In genomic region chr10:22252801-22253577, GRCh38 we compare ENCODE assay signal across 8 cellular contexts. TPM values are rescaled to one million over a fixed set of nuclear protein-coding genes. Genes with fewer than 3 reads are reported as not detected.
DNase-seq lines count a peak whose midpoint lies in the region; ATAC-seq and TF ChIP-seq lines count a peak whose summit lies in the region.

No MANE protein-coding gene starts in this region.

- peaks cover 5% of the 10 kb centered on the region; the same call in 1 of the 2 replicates for H3K4me1 ChIP-seq in HUES64 (ENCODE audit: insufficient read depth, low read length)
- H3K4me1 ChIP-seq in neural progenitor cell, result no peaks in the 10 kb centered on the region
- H3K4me1 ChIP-seq in thyroid gland, result no peaks in the 10 kb centered on the region

- peak overlapping the region; percentile 77 for H3K9ac ChIP-seq in HUES64 (ENCODE audit: low read depth, low read length)
- no peak overlapping the region for H3K9ac ChIP-seq in neural progenitor cell

- intact Hi-C loops in thyroid gland (cut with DNase I), result no loop called here

- H3K36me3 Mint-ChIP-seq in activated T-helper 17 cell treated with anti-CD3 and anti-CD28 coated beads, Interleukin-2, amount 50 U/mL, for 72 hours (ENCODE audit: low read depth), result peaks cover 34% of the 10 kb centered on the region
- H3K36me3 Mint-ChIP-seq in neural progenitor cell, result no peaks in the 10 kb centered on the region

- H3K4me3 ChIP-seq in AG04450 (ENCODE audit: low read depth, low read length), result peak overlapping the region; percentile 61
- H3K4me3 ChIP-seq in HUES64 (ENCODE audit: low read length), result peak overlapping the region; percentile 73
- peak overlapping the region; percentile 61 for H3K4me3 ChIP-seq in fibroblast of pulmonary artery (replicated peaks; ENCODE audit: low read depth, low read length)
- H3K4me3 ChIP-seq in neural progenitor cell, result peak overlapping the region; percentile 60
- H3K4me3 ChIP-seq in thyroid gland (replicated peaks in 1 of 3), result peak overlapping the region; percentile 50 to 83 (median 72)

- no peak for DNase-seq in AG04450 (ENCODE audit: low read depth, low spot score)
- peak; percentile 10 for DNase-seq in fibroblast of pulmonary artery (ENCODE audit: low read depth)
- peak; percentile 58 for DNase-seq in neural progenitor cell (ENCODE audit: low spot score)
- peak; percentile 37 to 42 for DNase-seq in thyroid gland
- DNase-seq in NCI-H446 (lab: John Stamatoyannopoulos, UW), result no peak

- no peaks in the 10 kb centered on the region for H3K9me3 Mint-ChIP-seq in activated T-helper 17 cell treated with anti-CD3 and anti-CD28 coated beads, Interleukin-2, amount 50 U/mL, for 72 hours
- H3K9me3 Mint-ChIP-seq in neural progenitor cell, result no peaks in the 10 kb centered on the region

- H2AFZ ChIP-seq in neural progenitor cell (replicated peaks), result peak overlapping the region; percentile 94

- peak; percentile 1 for ATAC-seq in GM19452 (IDR thresholded peaks at IDR 0.05; ENCODE audit: unreplicated experiment)
- ATAC-seq in activated T-helper 17 cell treated with anti-CD3 and anti-CD28 coated beads, Interleukin-2, amount 50 U/mL, for 72 hours (replicated peaks), result peak; percentile 42

- H3K79me2 ChIP-seq in neural progenitor cell (ENCODE audit: low read depth), result no peaks in the 10 kb centered on the region

- H3K9me3 ChIP-seq in AG04450 (ENCODE audit: control insufficient read depth, insufficient read depth, low read length) (peaks cover 10% of the 10 kb centered on the region; the same call in 1 of the 2 replicates), HUES64 (ENCODE audit: insufficient read depth, low read depth, low read length) (no peaks in the 10 kb centered on the region), neural progenitor cell (ENCODE audit: low read depth) (no peaks in the 10 kb centered on the region), thyroid gland (no peaks in the 10 kb centered on the region)

- CTCF ChIA-PET in AG04450 (lab: Charles Lee), result no interaction called here

- no peaks in the 10 kb centered on the region for H3K27me3 Mint-ChIP-seq in activated T-helper 17 cell treated with anti-CD3 and anti-CD28 coated beads, Interleukin-2, amount 50 U/mL, for 72 hours
- peaks cover 36% of the 10 kb centered on the region for H3K27me3 Mint-ChIP-seq in neural progenitor cell (ENCODE audit: insufficient read depth, low read depth)

- H4K20me1 ChIP-seq in neural progenitor cell (ENCODE audit: low read depth), result peaks cover 5% of the 10 kb centered on the region

- no peak for TF ChIP-seq POLR2A in thyroid gland (IDR thresholded peaks at IDR 0.05)

- H3F3A ChIP-seq in neural progenitor cell (ENCODE audit: low read depth), result peaks cover 17% of the 10 kb centered on the region

- peak overlapping the region; percentile 92 for H3K4me3 Mint-ChIP-seq in activated T-helper 17 cell treated with anti-CD3 and anti-CD28 coated beads, Interleukin-2, amount 50 U/mL, for 72 hours
- peak overlapping the region; percentile 87 for H3K4me3 Mint-ChIP-seq in neural progenitor cell

- TF ChIP-seq CTCF in AG04450 (IDR thresholded peaks at IDR 0.05; ENCODE audit: low read depth, low read length), result no peak
- TF ChIP-seq CTCF in fibroblast of pulmonary artery (IDR thresholded peaks at IDR 0.05; ENCODE audit: low read length, missing control alignments), result no peak
- TF ChIP-seq CTCF in neural progenitor cell (IDR thresholded peaks at IDR 0.05), result no peak
- no peak for TF ChIP-seq CTCF in thyroid gland (IDR thresholded peaks at IDR 0.05)

- H3K4me1 Mint-ChIP-seq in activated T-helper 17 cell treated with anti-CD3 and anti-CD28 coated beads, Interleukin-2, amount 50 U/mL, for 72 hours, result peaks cover 6% of the 10 kb centered on the region
- H3K4me1 Mint-ChIP-seq in neural progenitor cell, result peaks cover 6% of the 10 kb centered on the region

- POLR2A ChIA-PET in AG04450 (lab: Yijun Ruan, JAX), result no interaction called here

- H3K27ac ChIP-seq in AG04450 (ENCODE audit: low read depth, low read length) (no peak overlapping the region), HUES64 (ENCODE audit: low read depth, low read length) (no peak overlapping the region), neural progenitor cell (no peak overlapping the region), thyroid gland (peak overlapping the region; percentile 82 to 97 (median 90))

- peak overlapping the region; percentile 79 for H3K4me2 ChIP-seq in neural progenitor cell

- WGBS in HUES64, result under 1% methylated on average over 80 of the region's 80 CpGs
- 9 to 36% methylated on average over 12 to 41 of the region's 80 CpGs for WGBS in thyroid gland, 2 donors

- H3K27me3 ChIP-seq in AG04450 (ENCODE audit: control insufficient read depth, insufficient read depth, low read length) (peaks cover 26% of the 10 kb centered on the region), HUES64 (ENCODE audit: insufficient read depth, low read length) (peaks cover 99% of the 10 kb centered on the region), neural progenitor cell (peaks cover 93% of the 10 kb centered on the region), thyroid gland (no peaks in the 10 kb centered on the region)

- peak overlapping the region; percentile 99 for H3K27ac Mint-ChIP-seq in activated T-helper 17 cell treated with anti-CD3 and anti-CD28 coated beads, Interleukin-2, amount 50 U/mL, for 72 hours
- H3K27ac Mint-ChIP-seq in neural progenitor cell, result no peak overlapping the region

- H3K36me3 ChIP-seq in HUES64 (ENCODE audit: insufficient read depth, low read length) (no peaks in the 10 kb centered on the region), neural progenitor cell (no peaks in the 10 kb centered on the region), thyroid gland (no peaks in the 10 kb centered on the region)

RNA-seq across cellular contexts. Expression of gene EBLN1, which starts 35.2 kb away (rescaled TPM):
- polyA plus RNA-seq in AG04450 (2011; rRNA removed), result not detected in 2 replicates
- polyA minus RNA-seq in AG04450 (2011; rRNA and poly(A)+ RNA removed), result not detected in 2 replicates
- not detected for polyA plus RNA-seq in HUES64 (2013, experiment 1 of 2)
- polyA plus RNA-seq in HUES64 (2013, experiment 2 of 2), result not detected
- not detected for total RNA-seq in activated T-helper 17 cell treated with anti-CD3 and anti-CD28 coated beads, Interleukin-2, amount 50 U/mL, for 72 hours
- total RNA-seq in neural progenitor cell (ENCODE audit: low replicate concordance) (not detected in 2 replicates), thyroid gland (not detected)

Comparison
In these comparisons a context has a peak if more than half of its experiments do, and no peak if none do; other contexts are left out.
1. DNase-seq: peak in fibroblast of pulmonary artery (single experiment), neural progenitor cell (single experiment) and thyroid gland (2 of 2); none in AG04450 (single experiment) and NCI-H446 (0 of 2).
2. H3K27ac ChIP-seq: peak in thyroid gland (3 of 3); none in AG04450 (single experiment), HUES64 (single experiment) and neural progenitor cell (single experiment).
3. Peak in every context shown above with its lines, with median percentiles within 50 percentile points of each other: H3K4me3 ChIP-seq.